Comparison of ENCODE assay signal across 25 cellular contexts in the genomic region with DNA sequence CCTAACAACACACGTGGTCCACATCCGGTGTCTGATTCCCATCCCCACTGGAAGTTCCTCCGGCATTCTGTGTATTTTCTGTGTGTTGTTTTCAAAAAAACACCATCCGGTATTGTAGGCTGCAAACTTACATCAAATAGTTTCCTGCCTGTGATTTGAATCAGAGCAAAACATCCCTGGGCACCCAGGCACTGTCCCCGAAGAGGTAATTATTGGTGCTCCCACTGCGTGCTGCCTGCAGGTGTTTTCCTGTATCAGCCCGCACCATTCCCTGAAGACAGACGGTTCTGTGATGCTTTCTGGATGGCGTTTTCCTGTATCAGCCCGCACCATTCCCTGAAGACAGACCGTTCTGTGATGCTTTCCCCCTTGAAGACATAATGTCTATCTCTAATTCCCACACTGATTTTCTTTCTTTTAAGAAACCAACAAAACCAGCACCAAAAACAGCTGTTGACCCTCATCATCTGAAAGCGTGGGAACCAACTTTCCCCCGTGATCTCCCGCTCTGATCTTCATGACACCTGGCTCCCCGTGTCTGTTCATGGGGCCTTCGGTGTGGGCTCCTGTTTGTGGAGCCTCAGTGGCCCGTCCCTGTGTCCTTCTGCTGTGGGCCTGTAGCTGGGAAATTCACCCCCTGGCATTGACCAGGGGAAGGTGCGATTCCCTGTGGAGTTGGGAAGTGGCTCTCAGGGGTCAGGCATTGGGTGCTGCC.
"Had no signal": no experiment of that assay in that cellular context is flagged by ENCODE, and none has a peak within 500 bp of the region (broad histone marks: within the 10 kb centered on the region; RNA-seq: fewer than 3 reads in every experiment).

No MANE protein-coding gene starts in this region.

- H3K4me3 ChIP-seq: breast epithelium, esophagus muscularis mucosa, heart left ventricle, left ventricle myocardium inferior, lung, mucosa of descending colon, ovary, psoas muscle, stomach, thyroid gland had no signal

- H3K4me1 ChIP-seq: breast epithelium, esophagus muscularis mucosa, foreskin keratinocyte, heart left ventricle, left ventricle myocardium inferior, psoas muscle, stomach, thyroid gland had no signal

- H3K27ac ChIP-seq: breast epithelium, esophagus muscularis mucosa, foreskin keratinocyte, heart left ventricle, left ventricle myocardium inferior, neutrophil, ovary, psoas muscle, stomach, thyroid gland had no signal

- ATAC-seq: activated CD4-positive, alpha-beta T cell treated with anti-CD3 and anti-CD28 coated beads for 36 hours; activated CD8-positive, alpha-beta memory T cell treated with anti-CD3 and anti-CD28 coated beads, Interleukin-2, amount 10 ng/mL, durations not matched to agents 7 days and 5 days; activated CD8-positive, alpha-beta T cell treated with anti-CD3 and anti-CD28 coated beads, Interleukin-2, amount 10 ng/mL, durations not matched to agents 7 days and 5 days; activated naive CD4-positive, alpha-beta T cell treated with anti-CD3 and anti-CD28 coated beads, Interleukin-2, amount 50 U/mL, for 72 hours; foreskin keratinocyte; heart left ventricle; mucosa of descending colon; psoas muscle; stimulated activated naive B cell treated with anti-CD40 and anti-IgM and Interleukin-4, amounts not matched to agents 10 μg/mL and 1 μg/mL and 100 μg/mL, for 72 hours had no signal

- H3K27me3 ChIP-seq: foreskin keratinocyte, neutrophil, ovary, thyroid gland had no signal

- DNase-seq: activated CD4-positive, alpha-beta T cell treated with anti-CD3 and anti-CD28 coated beads for 36 hours; activated CD4-positive, CD25-positive, alpha-beta regulatory T cell; activated CD8-positive, alpha-beta memory T cell treated with anti-CD3 and anti-CD28 coated beads, Interleukin-2, amount 10 ng/mL, durations not matched to agents 7 days and 5 days; activated CD8-positive, alpha-beta T cell treated with anti-CD3 and anti-CD28 coated beads, Interleukin-2, amount 10 ng/mL, durations not matched to agents 7 days and 5 days; activated naive CD4-positive, alpha-beta T cell; activated T-cell treated with anti-CD3 and anti-CD28 coated beads, Interleukin-2, amount 50 U/mL, for 48 hours; dermis blood vessel endothelial cell; effector CD4-positive, alpha-beta T cell; foreskin keratinocyte; left ventricle myocardium inferior; mesendoderm; mucosa of descending colon; stimulated activated CD4-positive, alpha-beta T cell treated with anti-CD3 and anti-CD28 coated beads, Interleukin-15, amount 100 ng/mL, for 24 hours; stimulated activated CD4-positive, alpha-beta T cell treated with anti-CD3 and anti-CD28 coated beads, Interleukin-2, amount 100 ng/mL, for 24 hours; stimulated activated naive B cell treated with anti-CD40 and anti-IgM and Interleukin-4, amounts not matched to agents 10 μg/mL and 1 μg/mL and 100 μg/mL, for 72 hours; stomach; thyroid gland had no signal

- H3K9me3 ChIP-seq: breast epithelium, esophagus muscularis mucosa, heart left ventricle, left ventricle myocardium inferior, mucosa of descending colon, neutrophil, ovary, psoas muscle, stomach, thyroid gland had no signal

- H3K36me3 ChIP-seq: breast epithelium, esophagus muscularis mucosa, heart left ventricle, left ventricle myocardium inferior, neutrophil, ovary, stomach, thyroid gland had no signal
